ENCODE assay signal across 8 cellular contexts in genomic region chr7:1473864-1474512, GRCh38. TPM values are rescaled to one million over a fixed set of nuclear protein-coding genes. Genes with fewer than 3 reads are reported as not detected.
DNase-seq lines count a peak whose midpoint lies in the region; ATAC-seq and TF ChIP-seq lines count a peak whose summit lies in the region.

No MANE protein-coding gene starts in this region.

- in situ Hi-C loops in GM13977 (cut with MboI; ENCODE audit: low pct_unique_long_range_greater_than_20kb, low sequenced_read_pairs, unreplicated experiment), result no loop called here

- TF ChIP-seq POLR2A in NB4 (IDR thresholded peaks at IDR 0.05; ENCODE audit: extremely low read depth, insufficient read length), result peak; percentile 17

- H3K4me1 ChIP-seq in SJSA1 (replicated peaks), result peaks cover 13% of the 10 kb centered on the region

- DNase-seq in GM13977 (ENCODE audit: low spot score), result peak; percentile 96
- DNase-seq in NB4 (ENCODE audit: low read depth), result peak; percentile 92
- DNase-seq in SJSA1 (ENCODE audit: low read depth in 1 of 2, low spot score in 2 of 2), result peak; percentile 47 to 82
- DNase-seq in activated effector memory CD4-positive, alpha-beta T cell treated with anti-CD3 and anti-CD28 coated beads, Interleukin-2, amount 50 U/mL, for 16 hours, result peak; percentile 94
- DNase-seq in fibroblast of villous mesenchyme (ENCODE audit: low read depth), result peak; percentile 83
- peak in 54 of 56 donors; percentile 8 to 90 (median 68) for DNase-seq in nucleus accumbens (lab: John Stamatoyannopoulos, UW)
- DNase-seq in superior temporal gyrus (ENCODE audit: extremely low spot score), result peak; percentile 86

- no peak overlapping the region for H3K4me3 ChIP-seq in NB4 (ENCODE audit: low read depth, low read length)
- H3K4me3 ChIP-seq in SJSA1, result no peak overlapping the region
- H3K4me3 ChIP-seq in fibroblast of villous mesenchyme (ENCODE audit: low read depth, low read length), result no peak overlapping the region

- H3K27me3 ChIP-seq in SJSA1 (replicated peaks), result no peaks in the 10 kb centered on the region

- no peaks in the 10 kb centered on the region for H3K9me3 ChIP-seq in SJSA1 (replicated peaks)

- H3K27ac ChIP-seq in SJSA1, result no peak overlapping the region

- TF ChIP-seq CTCF in GM13977 (IDR thresholded peaks at IDR 0.05; ENCODE audit: extremely low read depth, insufficient read depth, missing control alignments), result peak; percentile 98
- peak; percentile 92 for TF ChIP-seq CTCF in NB4 (IDR thresholded peaks at IDR 0.05; ENCODE audit: low read depth, low read length)
- TF ChIP-seq CTCF in fibroblast of villous mesenchyme (IDR thresholded peaks at IDR 0.05; ENCODE audit: insufficient read depth, low read depth, low read length), result peak; percentile 85

- ATAC-seq in GM18909 (IDR thresholded peaks at IDR 0.05; ENCODE audit: poor library complexity, unreplicated experiment), result no peak

- H3K36me3 ChIP-seq in SJSA1, result peaks cover 94% of the 10 kb centered on the region

RNA-seq across cellular contexts. Expression of gene MICALL2, which starts 14.7 kb away (rescaled TPM):
- 4.0 and 7.7 TPM in 2 replicates for total RNA-seq in SJSA1 (2014; rRNA removed; shearing (Covaris generic))
- total RNA-seq in fibroblast of villous mesenchyme, result 25.4 and 34.5 TPM in 2 replicates

RNA-seq across cellular contexts. Expression of gene INTS1, which starts 30.2 kb away (rescaled TPM):
- total RNA-seq in SJSA1 (2014; rRNA removed; shearing (Covaris generic)), result 34.9 and 36.8 TPM in 2 replicates
- total RNA-seq in fibroblast of villous mesenchyme, result 45.3 and 69.9 TPM in 2 replicates

RNA-seq across cellular contexts. Expression of gene MAFK, which starts 56.5 kb away (rescaled TPM):
- total RNA-seq in SJSA1 (2014; rRNA removed; shearing (Covaris generic)), result 47.2 and 51.7 TPM in 2 replicates
- 21.6 and 26.4 TPM in 2 replicates for total RNA-seq in fibroblast of villous mesenchyme
